8 cellular contexts compared by ENCODE assay signal in the genomic region with DNA sequence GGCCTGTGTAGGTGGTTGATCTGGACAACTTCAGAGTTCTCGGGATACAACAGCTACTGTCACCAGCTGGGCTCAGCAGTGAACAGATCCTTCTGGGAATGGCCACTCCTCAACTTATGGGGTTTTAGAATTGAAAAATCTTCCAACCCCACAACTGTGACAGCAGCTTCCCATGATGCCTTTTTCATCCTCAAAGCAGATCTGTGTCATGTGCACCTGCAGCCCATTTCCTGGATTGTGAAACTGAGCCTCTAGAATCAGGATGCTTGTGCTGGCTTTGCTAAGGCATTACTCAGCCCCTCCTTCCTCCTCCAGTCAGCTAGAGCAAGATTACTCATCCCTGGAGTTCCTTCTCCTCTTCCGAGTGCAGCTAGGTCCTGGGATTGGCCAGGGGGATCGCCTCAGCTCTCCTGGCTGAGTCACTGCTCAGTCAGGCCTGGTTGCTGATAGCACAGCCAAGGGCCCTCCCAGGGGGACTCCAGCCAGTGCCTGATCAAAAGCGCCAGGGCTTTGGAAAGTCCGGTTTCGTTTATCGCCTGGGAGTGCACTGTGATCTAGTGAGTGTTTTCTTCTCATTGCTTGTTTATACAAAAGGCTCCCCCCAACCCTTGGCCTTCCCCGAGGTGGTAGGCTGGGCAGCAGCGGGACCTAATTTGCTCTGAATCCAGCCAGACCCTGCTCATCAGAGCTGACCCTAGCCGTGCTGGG. TPM values are rescaled to one million over a fixed set of nuclear protein-coding genes. Genes with fewer than 3 reads are reported as not detected.
A peak's percentile ranks its signal among the peaks of the same experiment; 100 is the strongest.
DNase-seq lines count a peak whose midpoint lies in the region; ATAC-seq and TF ChIP-seq lines count a peak whose summit lies in the region.

No MANE protein-coding gene starts in this region.

- DNase-seq in ELF-1 (ENCODE audit: low read depth, low spot score): peak; percentile 97
- DNase-seq in HAP-1 (ENCODE audit: low spot score in 2 of 2): peak; percentile 89 to 92
- DNase-seq in RWPE1 (ENCODE audit: low spot score): peak; percentile 100
- peak; percentile 99 for DNase-seq in fibroblast of peridontal ligament (ENCODE audit: extremely low read depth)

- peak overlapping the region; percentile 45 for H3K4me2 ChIP-seq in Loucy (ENCODE audit: low read depth, low read length, poor library complexity, severe bottlenecking)

- H3K4me1 ChIP-seq in HAP-1 (peaks cover 14% of the 10 kb centered on the region), Loucy (ENCODE audit: insufficient read depth, low read length, poor library complexity, severe bottlenecking) (peaks cover 45% of the 10 kb centered on the region), stomach smooth muscle (ENCODE audit: control insufficient read depth, insufficient read depth, low read length) (peaks cover 45% of the 10 kb centered on the region)

- no peaks in the 10 kb centered on the region for H3F3A ChIP-seq in Loucy (ENCODE audit: low read depth)

- H3K27me3 ChIP-seq in HAP-1 (ENCODE audit: low read depth) (no peaks in the 10 kb centered on the region), Loucy (ENCODE audit: insufficient read depth, low read length, poor library complexity, severe bottlenecking) (no peaks in the 10 kb centered on the region), stomach smooth muscle (ENCODE audit: control insufficient read depth in 1 of 2, insufficient read depth in 2 of 2, low read length in 2 of 2) (no peaks in the 10 kb centered on the region)

- ATAC-seq in activated T-helper 17 cell treated with anti-CD3 and anti-CD28 coated beads, Interleukin-2, amount 50 U/mL, for 72 hours (replicated peaks): peak; percentile 87

- H2AFZ ChIP-seq in Loucy (ENCODE audit: low read length): peak overlapping the region; percentile 56; the same call in 1 of the 2 replicates

- H3K9ac ChIP-seq in Loucy (ENCODE audit: low read depth, low read length, poor library complexity, severe bottlenecking) (peak overlapping the region; percentile 35), stomach smooth muscle (ENCODE audit: low read length in 2 of 2) (peak overlapping the region; percentile 50 to 78)

- H3K27ac Mint-ChIP-seq in activated T-helper 17 cell treated with anti-CD3 and anti-CD28 coated beads, Interleukin-2, amount 50 U/mL, for 72 hours: peak overlapping the region; percentile 90
- peak overlapping the region; percentile 68 to 86 (median 74) for H3K27ac Mint-ChIP-seq in nephron

- TF ChIP-seq CTCF in Loucy (conservative IDR thresholded peaks at IDR 0.05; ENCODE audit: low read length): no peak
- no peak for TF ChIP-seq CTCF in RWPE1 (conservative IDR thresholded peaks at IDR 0.05; ENCODE audit: low read depth)
- no peak for TF ChIP-seq CTCF in nephron (IDR thresholded peaks at IDR 0.05; ENCODE audit: unreplicated experiment in 3 of 3)

- H3K9me2 ChIP-seq in Loucy (replicated peaks; ENCODE audit: low read depth, low read length): no peaks in the 10 kb centered on the region

- no peaks in the 10 kb centered on the region for H3K9me3 ChIP-seq in HAP-1
- H3K9me3 ChIP-seq in Loucy (ENCODE audit: insufficient read depth, low read depth, low read length): no peaks in the 10 kb centered on the region
- no peaks in the 10 kb centered on the region for H3K9me3 ChIP-seq in stomach smooth muscle (ENCODE audit: control insufficient read depth in 2 of 2, low read length in 2 of 2)

- peaks cover 34% of the 10 kb centered on the region for H3K4me1 Mint-ChIP-seq in activated T-helper 17 cell treated with anti-CD3 and anti-CD28 coated beads, Interleukin-2, amount 50 U/mL, for 72 hours
- peaks cover 41% of the 10 kb centered on the region for H3K4me1 Mint-ChIP-seq in nephron

- H3K27me3 Mint-ChIP-seq in activated T-helper 17 cell treated with anti-CD3 and anti-CD28 coated beads, Interleukin-2, amount 50 U/mL, for 72 hours: no peaks in the 10 kb centered on the region
- H3K27me3 Mint-ChIP-seq in nephron (ENCODE audit: low read depth): peaks cover 9% of the 10 kb centered on the region

- peak overlapping the region; percentile 87 for H3K4me3 Mint-ChIP-seq in activated T-helper 17 cell treated with anti-CD3 and anti-CD28 coated beads, Interleukin-2, amount 50 U/mL, for 72 hours
- peak overlapping the region; percentile 16 to 53 (median 48) for H3K4me3 Mint-ChIP-seq in nephron

- H3K36me3 ChIP-seq in HAP-1 (replicated peaks) (no peaks in the 10 kb centered on the region), Loucy (ENCODE audit: insufficient read depth, low read length) (no peaks in the 10 kb centered on the region), stomach smooth muscle (ENCODE audit: control insufficient read depth in 2 of 2, insufficient read depth in 2 of 2, low read length in 2 of 2) (no peaks in the 10 kb centered on the region)

- POLR2A ChIA-PET in RWPE1 (lab: Yijun Ruan, JAX; ENCODE audit: low non-redundant PET): interaction anchor here (0.9 kb wide), 1 partner anchor 37 kb away, joined by 3 read pairs; no protein-coding TSS in a partner anchor

- H3K4me3 ChIP-seq in HAP-1 (no peak overlapping the region), Loucy (ENCODE audit: low read length, poor library complexity, severe bottlenecking) (peak overlapping the region; percentile 0), stomach smooth muscle (ENCODE audit: low read length in 2 of 2) (peak overlapping the region; percentile 38 to 66)

- H3K79me2 ChIP-seq in Loucy (ENCODE audit: insufficient read depth, low read length): peaks cover 29% of the 10 kb centered on the region

- H3K9me3 Mint-ChIP-seq in activated T-helper 17 cell treated with anti-CD3 and anti-CD28 coated beads, Interleukin-2, amount 50 U/mL, for 72 hours: no peaks in the 10 kb centered on the region
- no peaks in the 10 kb centered on the region for H3K9me3 Mint-ChIP-seq in nephron

- CTCF ChIA-PET in RWPE1 (lab: Yijun Ruan, JAX): interaction anchor here (1.1 to 1.4 kb wide), 3 partner anchors 46 to 160 kb away, joined by 3 to 6 read pairs (median 4); no protein-coding TSS in a partner anchor

- H3K27ac ChIP-seq in RWPE1 (peak overlapping the region; percentile 87), stomach smooth muscle (ENCODE audit: low read length) (peak overlapping the region; percentile 62)

- H3K36me3 Mint-ChIP-seq in activated T-helper 17 cell treated with anti-CD3 and anti-CD28 coated beads, Interleukin-2, amount 50 U/mL, for 72 hours (ENCODE audit: low read depth): no peaks in the 10 kb centered on the region
- no peaks in the 10 kb centered on the region for H3K36me3 Mint-ChIP-seq in nephron (ENCODE audit: low read depth)

- in situ Hi-C loops in HAP-1 (cut with MboI; ENCODE audit: low sequenced_read_pairs): no loop called here

- peaks cover 12% of the 10 kb centered on the region for H4K20me1 ChIP-seq in Loucy (ENCODE audit: insufficient read depth, low read length, poor library complexity, severe bottlenecking)

RNA-seq across cellular contexts. Expression of gene LPIN1, which starts 2.4 kb away (rescaled TPM):
- 10 to 100 TPM; 59.0 to 69.2 TPM for total RNA-seq in activated T-helper 17 cell treated with anti-CD3 and anti-CD28 coated beads, Interleukin-2, amount 50 U/mL, for 72 hours
